2 cellular contexts compared by ENCODE assay signal in genomic region chr11:115674831-115675230, GRCh38.
TF ChIP-seq lines count a peak whose summit lies in the region.

No MANE protein-coding gene starts in this region.

TF ChIP-seq in H1, 55 proteins besides CTCF, POLR2A, EP300 and RAD21 (continued from another document):
- TF ChIP-seq RXRA (IDR thresholded peaks at IDR 0.05; ENCODE audit: insufficient read depth, low read depth, low read length) = no peak
- no peak for TF ChIP-seq ZNF274 (IDR thresholded peaks at IDR 0.05; ENCODE audit: borderline replicate concordance, extremely low read depth, low read length)
- no peak for TF ChIP-seq MAX (IDR thresholded peaks at IDR 0.05)
- TF ChIP-seq NRF1 (IDR thresholded peaks at IDR 0.05; ENCODE audit: low read depth, low read length) = no peak
- TF ChIP-seq KDM1A (IDR thresholded peaks at IDR 0.05; ENCODE audit: borderline replicate concordance, low read length) = no peak
- TF ChIP-seq JUN (IDR thresholded peaks at IDR 0.05; ENCODE audit: low read depth, low read length) = no peak
- no peak for TF ChIP-seq BACH1 (IDR thresholded peaks at IDR 0.05; ENCODE audit: low read length)
- no peak for TF ChIP-seq CEBPB (IDR thresholded peaks at IDR 0.05; ENCODE audit: low read depth, low read length)
- TF ChIP-seq RFX5 (IDR thresholded peaks at IDR 0.05; ENCODE audit: borderline replicate concordance, low read depth, low read length) = no peak
- no peak for TF ChIP-seq SIRT6 (IDR thresholded peaks at IDR 0.05; ENCODE audit: low read length)
- TF ChIP-seq KDM5A (IDR thresholded peaks at IDR 0.05; ENCODE audit: low read length) = no peak
- no peak for TF ChIP-seq JUND (IDR thresholded peaks at IDR 0.05; ENCODE audit: low read length)
- TF ChIP-seq NANOG (IDR thresholded peaks at IDR 0.05; ENCODE audit: insufficient read depth, low read depth, low read length, poor library complexity, severe bottlenecking) = no peak
- no peak for TF ChIP-seq SRF (IDR thresholded peaks at IDR 0.05; ENCODE audit: low read depth, low read length)
- no peak for TF ChIP-seq SUZ12 (IDR thresholded peaks at IDR 0.05; ENCODE audit: low read length)
- no peak for TF ChIP-seq TAF1 (IDR thresholded peaks at IDR 0.05; ENCODE audit: low read depth, low read length)
- TF ChIP-seq PHF8 (conservative IDR thresholded peaks at IDR 0.05; ENCODE audit: low read depth, low read length) = no peak

TF ChIP-seq in neural cell, 6 proteins besides CTCF, POLR2A, EP300 and RAD21 (continued from another document):
- TF ChIP-seq EZH2 (IDR thresholded peaks at IDR 0.05; ENCODE audit: borderline replicate concordance, insufficient read depth, low read length, poor library complexity, severe bottlenecking) = no peak
- no peak for TF ChIP-seq REST (IDR thresholded peaks at IDR 0.05; ENCODE audit: borderline replicate concordance)
- no peak for TF ChIP-seq SMC3 (conservative IDR thresholded peaks at IDR 0.05; ENCODE audit: poor library complexity)
- TF ChIP-seq TAF1 (IDR thresholded peaks at IDR 0.05; ENCODE audit: low read depth) = no peak
- no peak for TF ChIP-seq POLR2AphosphoS5 (IDR thresholded peaks at IDR 0.05)
